8 cellular contexts compared by ENCODE assay signal in genomic region chr2:19902272-19902730, GRCh38. TPM values are rescaled to one million over a fixed set of nuclear protein-coding genes. Genes with fewer than 3 reads are reported as not detected.
DNase-seq lines count a peak whose midpoint lies in the region; ATAC-seq, FAIRE-seq and TF ChIP-seq lines count a peak whose summit lies in the region.

No MANE protein-coding gene starts in this region.

- DNase-seq in NCI-H2029 treated with DMSO at 0.1 percent for 48 hours (lab: John Stamatoyannopoulos, UW): peak; percentile 10
- no peak for DNase-seq in NCI-H2029 (lab: John Stamatoyannopoulos, UW)
- DNase-seq in RWPE2 (ENCODE audit: low spot score): no peak
- no peak for DNase-seq in endothelial cell of umbilical vein (ENCODE audit: low read depth, low spot score)
- no peak for DNase-seq in neural progenitor cell (ENCODE audit: low spot score)
- DNase-seq in stimulated activated CD4-positive, alpha-beta T cell treated with anti-CD3 and anti-CD28 coated beads, Interleukin-2, amount 100 ng/mL, for 48 hours: no peak

- peak overlapping the region; percentile 99 for H3K4me3 Mint-ChIP-seq in neural progenitor cell

- no peaks in the 10 kb centered on the region for H3K9me3 Mint-ChIP-seq in neural progenitor cell

- peak overlapping the region; percentile 94 for H3K4me2 ChIP-seq in endothelial cell of umbilical vein (ENCODE audit: insufficient read depth, low read length)
- H3K4me2 ChIP-seq in neural progenitor cell: peak overlapping the region; percentile 99

- no peaks in the 10 kb centered on the region for H3K9me1 ChIP-seq in endothelial cell of umbilical vein (replicated peaks; ENCODE audit: control insufficient read depth, extremely low read depth, insufficient read depth, low read length)

- no peak for TF ChIP-seq CTCF in RWPE2 (IDR thresholded peaks at IDR 0.05; ENCODE audit: poor library complexity, severe bottlenecking)
- no peak for TF ChIP-seq CTCF in endothelial cell of umbilical vein (IDR thresholded peaks at IDR 0.05; ENCODE audit: extremely low read depth in 1 of 2, insufficient read depth in 1 of 2, low read depth in 1 of 2, low read length in 2 of 2)
- no peak for TF ChIP-seq CTCF in neural progenitor cell (IDR thresholded peaks at IDR 0.05)

- peak overlapping the region; percentile 52 for H3K4me3 ChIP-seq in RWPE2 (ENCODE audit: severe bottlenecking)
- peak overlapping the region; percentile 28 to 97 (median 86) for H3K4me3 ChIP-seq in endothelial cell of umbilical vein (replicated peaks in 1 of 3; ENCODE audit: insufficient read depth in 1 of 3, low read depth in 1 of 3, low read length in 3 of 3)
- peak overlapping the region; percentile 89 for H3K4me3 ChIP-seq in neural progenitor cell

- peaks cover 2% of the 10 kb centered on the region for H3K36me3 ChIP-seq in RWPE2 (ENCODE audit: low read depth)
- no peaks in the 10 kb centered on the region for H3K36me3 ChIP-seq in endothelial cell of umbilical vein (ENCODE audit: control insufficient read depth in 2 of 2, extremely low read depth in 1 of 2, insufficient read depth in 2 of 2, low read length in 2 of 2)
- no peaks in the 10 kb centered on the region for H3K36me3 ChIP-seq in neural progenitor cell

- H3K27me3 ChIP-seq in RWPE2 (ENCODE audit: insufficient read depth, poor library complexity, severe bottlenecking) (no peaks in the 10 kb centered on the region), endothelial cell of umbilical vein (ENCODE audit: control insufficient read depth in 2 of 2, insufficient read depth in 2 of 2, low read length in 2 of 2) (no peaks in the 10 kb centered on the region), neural progenitor cell (no peaks in the 10 kb centered on the region)

- dilution Hi-C loops in endothelial cell of umbilical vein (cut with MboI; ENCODE audit: extremely low pct_ligation_motif_present, low sequenced_read_pairs): no loop called here

- no peak for ATAC-seq in RWPE2 (ENCODE audit: low read depth)
- no peak for ATAC-seq in HG02623 (IDR thresholded peaks at IDR 0.05; ENCODE audit: unreplicated experiment)
- ATAC-seq in GM19463 (IDR thresholded peaks at IDR 0.05; ENCODE audit: unreplicated experiment): no peak

- H3K4me1 Mint-ChIP-seq in neural progenitor cell: peaks cover 28% of the 10 kb centered on the region

- H3K27ac ChIP-seq in RWPE2 (ENCODE audit: poor library complexity, severe bottlenecking) (peak overlapping the region; percentile 77), endothelial cell of umbilical vein (ENCODE audit: insufficient read depth, low read depth, low read length) (peak overlapping the region; percentile 90), neural progenitor cell (peak overlapping the region; percentile 84)

- TF ChIP-seq POLR2A in endothelial cell of umbilical vein (IDR thresholded peaks at IDR 0.05; ENCODE audit: low read depth, low read length): no peak

- H3K9me3 ChIP-seq in RWPE2 (ENCODE audit: severe bottlenecking) (no peaks in the 10 kb centered on the region), endothelial cell of umbilical vein (replicated peaks; ENCODE audit: control insufficient read depth, insufficient read depth, low read length) (no peaks in the 10 kb centered on the region), neural progenitor cell (ENCODE audit: low read depth) (no peaks in the 10 kb centered on the region)

- H3K79me2 ChIP-seq in endothelial cell of umbilical vein (ENCODE audit: control insufficient read depth, insufficient read depth, low read length) (peaks cover 37% of the 10 kb centered on the region), neural progenitor cell (ENCODE audit: low read depth) (peaks cover 45% of the 10 kb centered on the region)

- peak overlapping the region; percentile 96 for H3K9ac ChIP-seq in endothelial cell of umbilical vein (replicated peaks; ENCODE audit: extremely low read depth, insufficient read depth, low read length)
- peak overlapping the region; percentile 96 for H3K9ac ChIP-seq in neural progenitor cell

- BruUV-seq in endothelial cell of umbilical vein (replicated peaks; lab: Mats Ljungman, UMichigan): TSS peak; percentile 92

- peaks cover 30% of the 10 kb centered on the region for H3K4me1 ChIP-seq in RWPE2 (ENCODE audit: insufficient read depth, poor library complexity, severe bottlenecking)
- peaks cover 25% of the 10 kb centered on the region for H3K4me1 ChIP-seq in endothelial cell of umbilical vein (ENCODE audit: control insufficient read depth, extremely low read depth, insufficient read depth, low read length)
- peaks cover 28% of the 10 kb centered on the region for H3K4me1 ChIP-seq in neural progenitor cell

- H2AFZ ChIP-seq in endothelial cell of umbilical vein (ENCODE audit: low read depth, low read length) (peak overlapping the region; percentile 67), neural progenitor cell (replicated peaks) (peak overlapping the region; percentile 93)

- peaks cover 2% of the 10 kb centered on the region for H3K27me3 Mint-ChIP-seq in neural progenitor cell (ENCODE audit: insufficient read depth, low read depth)

- FAIRE-seq in endothelial cell of umbilical vein (lab: Jason Lieb, UNC): no peak

- CTCF ChIA-PET in endothelial cell of umbilical vein (lab: Charles Lee): interaction anchor here (0.9 to 1.1 kb wide), 2 partner anchors 31 to 51 kb away, joined by 3 read pairs; no protein-coding TSS in a partner anchor

- H3K27ac Mint-ChIP-seq in neural progenitor cell: peak overlapping the region; percentile 100

- H3K36me3 Mint-ChIP-seq in neural progenitor cell: no peaks in the 10 kb centered on the region

- POLR2A ChIA-PET in endothelial cell of umbilical vein (lab: Charles Lee): no interaction called here

- H4K20me1 ChIP-seq in endothelial cell of umbilical vein (replicated peaks; ENCODE audit: control insufficient read depth, extremely low read depth, insufficient read depth, low read length) (no peaks in the 10 kb centered on the region), neural progenitor cell (ENCODE audit: low read depth) (peaks cover 28% of the 10 kb centered on the region)

- intact Hi-C loops in endothelial cell of umbilical vein (cut with micrococcal nuclease): loop anchor here (1.0 to 2.0 kb wide), 3 partner anchors 86 to 196 kb away; no protein-coding TSS in a partner anchor

- peaks cover 13% of the 10 kb centered on the region for H3F3A ChIP-seq in neural progenitor cell (ENCODE audit: low read depth)

TF ChIP-seq in endothelial cell of umbilical vein, 7 proteins besides CTCF, POLR2A, EP300 and RAD21:
- TF ChIP-seq MYC (IDR thresholded peaks at IDR 0.05; ENCODE audit: low read depth, low read length): no peak
- no peak for TF ChIP-seq JUN (IDR thresholded peaks at IDR 0.05; ENCODE audit: borderline replicate concordance, insufficient read depth, insufficient read length, low read depth)
- TF ChIP-seq, protein P1, sequence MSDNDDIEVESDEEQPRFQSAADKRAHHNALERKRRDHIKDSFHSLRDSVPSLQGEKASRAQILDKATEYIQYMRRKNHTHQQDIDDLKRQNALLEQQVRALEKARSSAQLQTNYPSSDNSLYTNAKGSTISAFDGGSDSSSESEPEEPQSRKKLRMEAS (IDR thresholded peaks at IDR 0.05; ENCODE audit: insufficient read depth, insufficient read length): no peak
- TF ChIP-seq EZH2 (IDR thresholded peaks at IDR 0.05; ENCODE audit: borderline replicate concordance, low read depth, low read length, severe bottlenecking): no peak
- TF ChIP-seq GATA2 (IDR thresholded peaks at IDR 0.05; ENCODE audit: insufficient read depth, insufficient read length, low read depth, low read length): no peak
- TF ChIP-seq POLR2AphosphoS5 (IDR thresholded peaks at IDR 0.05; ENCODE audit: insufficient read depth, low read depth, low read length): no peak
- no peak for TF ChIP-seq FOS (IDR thresholded peaks at IDR 0.05; ENCODE audit: borderline replicate concordance, insufficient read depth, low read length)

RNA-seq across cellular contexts. Expression of gene TTC32, which starts 0.5 kb away (rescaled TPM):
- 8.8 and 13.8 TPM in 2 replicates for total RNA-seq in endothelial cell of umbilical vein
- 8.7 and 9.4 TPM in 2 replicates for polyA plus RNA-seq in endothelial cell of umbilical vein
- polyA plus RNA-seq in endothelial cell of umbilical vein (2011; cell fraction: cytosol; rRNA removed): 10.8 and 10.9 TPM in 2 replicates
- polyA plus RNA-seq in endothelial cell of umbilical vein (2011; cell fraction: nucleus; rRNA removed): 27.0 and 44.9 TPM in 2 replicates
- polyA plus RNA-seq in endothelial cell of umbilical vein (2012): 8.1 and 9.0 TPM in 2 replicates
- 4.4 and 7.6 TPM in 2 replicates for polyA minus RNA-seq in endothelial cell of umbilical vein
- 9.1 TPM for polyA minus RNA-seq in endothelial cell of umbilical vein (2011; cell fraction: cytosol; rRNA and poly(A)+ RNA removed)
- 36.7 and 41.1 TPM in 2 replicates for polyA minus RNA-seq in endothelial cell of umbilical vein (2011; cell fraction: nucleus; rRNA and poly(A)+ RNA removed)
- 21.3 and 27.9 TPM in 2 replicates for total RNA-seq in neural progenitor cell (ENCODE audit: low replicate concordance)
